ENCODE assay signal across 7 cellular contexts in the genomic region with DNA sequence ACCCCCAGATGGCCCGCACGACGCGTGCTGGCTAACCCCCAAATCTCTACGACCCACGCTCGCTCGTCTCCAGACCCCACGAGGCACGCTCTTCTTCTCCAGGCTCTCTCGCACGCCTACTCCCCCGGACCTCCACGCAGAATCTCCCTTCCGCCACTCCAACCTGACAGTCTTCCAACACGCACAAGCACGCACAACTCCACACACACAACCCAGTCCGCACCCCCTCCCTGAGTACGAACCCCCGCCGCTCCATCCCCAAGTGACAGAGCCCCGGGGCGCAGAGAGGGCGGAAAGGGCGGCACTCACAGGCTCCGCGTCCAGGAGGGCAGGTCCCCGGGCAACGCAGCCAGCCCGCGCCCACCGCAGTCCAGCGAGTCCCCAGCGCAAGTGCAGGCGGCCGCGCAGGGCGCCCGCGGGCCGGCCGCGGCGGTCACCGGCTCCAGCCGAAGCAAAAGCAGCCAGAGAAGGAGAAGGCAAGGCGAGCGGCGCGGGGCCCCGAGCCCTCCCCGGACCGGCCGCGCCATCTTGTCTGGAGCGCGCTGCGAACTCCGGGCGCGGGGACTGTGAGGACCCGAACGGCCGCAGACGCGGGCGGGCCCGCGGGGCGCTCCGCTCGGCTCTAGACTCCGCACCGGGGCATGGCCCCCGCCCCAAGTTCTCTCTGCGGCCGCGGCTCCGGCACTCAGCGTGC. TPM values are rescaled to one million over a fixed set of nuclear protein-coding genes. Genes with fewer than 3 reads are reported as not detected.
DNase-seq lines count a peak whose midpoint lies in the region; ATAC-seq and TF ChIP-seq lines count a peak whose summit lies in the region.

No MANE protein-coding gene starts in this region.

- BruUV-seq in Panc1 (replicated peaks; lab: Mats Ljungman, UMichigan), result no TSS peak

- peaks cover 8% of the 10 kb centered on the region for H3K27me3 ChIP-seq in Panc1 (ENCODE audit: control insufficient read depth, insufficient read depth, low read length)
- H3K27me3 ChIP-seq in iPS-18a (ENCODE audit: control insufficient read depth, insufficient read depth, low read length), result peaks cover 5% of the 10 kb centered on the region

- H3K9me3 ChIP-seq in Panc1 (ENCODE audit: control insufficient read depth, insufficient read depth, low read depth, low read length) (no peaks in the 10 kb centered on the region), iPS-18a (ENCODE audit: control insufficient read depth, low read depth, low read length) (no peaks in the 10 kb centered on the region)

- peak overlapping the region; percentile 70 for H3K9ac ChIP-seq in iPS-18a (ENCODE audit: low read length)

- CTCF ChIA-PET in HEK293T (lab: Yijun Ruan, JAX), result no interaction called here
- CTCF ChIA-PET in Panc1 (lab: Charles Lee), result no interaction called here

- H3K36me3 ChIP-seq in Panc1 (ENCODE audit: control insufficient read depth, insufficient read depth, low read length) (no peaks in the 10 kb centered on the region; the same call in 1 of the 2 replicates), iPS-18a (ENCODE audit: control insufficient read depth, low read depth, low read length) (no peaks in the 10 kb centered on the region)

- TF ChIP-seq CTCF in GM13977 (IDR thresholded peaks at IDR 0.05; ENCODE audit: extremely low read depth, insufficient read depth, missing control alignments), result no peak
- no peak for TF ChIP-seq CTCF in Panc1 (IDR thresholded peaks at IDR 0.05)

- no peak overlapping the region for H3K27ac ChIP-seq in Panc1 (ENCODE audit: low read length)
- no peak overlapping the region for H3K27ac ChIP-seq in iPS-18a (ENCODE audit: low read length)
- peak overlapping the region; percentile 39 to 95 (median 87) for H3K27ac ChIP-seq in skin epidermis

- ATAC-seq in Panc1, result peak; percentile 29

- intact Hi-C loops in Panc1 (cut with micrococcal nuclease; ENCODE audit: unreplicated experiment), result no loop called here

- in situ Hi-C loops in GM13977 (cut with MboI; ENCODE audit: low pct_unique_long_range_greater_than_20kb, low sequenced_read_pairs, unreplicated experiment) (no loop called here), Panc1 (cut with HindIII; ENCODE audit: low pct_unique_long_range_greater_than_20kb, low sequenced_read_pairs) (no loop called here)

- H3K4me1 ChIP-seq in Panc1 (ENCODE audit: control insufficient read depth, insufficient read depth, low read length) (peaks cover 3% of the 10 kb centered on the region; the same call in 1 of the 2 replicates), iPS-18a (ENCODE audit: control insufficient read depth, low read depth, low read length) (peaks cover 60% of the 10 kb centered on the region)

- POLR2A ChIA-PET in HEK293T (lab: Yijun Ruan, JAX), result interaction anchor here (0.6 to 0.9 kb wide), 2 partner anchors 10 to 747 kb away, joined by 3 read pairs; no protein-coding TSS in a partner anchor
- POLR2A ChIA-PET in Panc1 (lab: Charles Lee), result no interaction called here

- DNase-seq in GM13977 (ENCODE audit: low spot score) (peak; percentile 60), HEK293T (ENCODE audit: extremely low spot score) (no peak), Panc1 (ENCODE audit: low read depth, low spot score) (no peak), anterior cingulate cortex (lab: John Stamatoyannopoulos, UW) (peak in 30 of 58 donors; percentile 13 to 60 (median 36)), SHP77 treated with DMSO at 0.1 percent for 48 hours (lab: John Stamatoyannopoulos, UW) (no peak)

- H3K4me3 ChIP-seq in Panc1 (ENCODE audit: low read depth in 2 of 2, low read length in 2 of 2) (peak overlapping the region; percentile 54 to 60), iPS-18a (ENCODE audit: low read length) (peak overlapping the region; percentile 82), skin epidermis (peak overlapping the region; percentile 71 to 96 (median 89))

TF ChIP-seq in HEK293T, 16 proteins besides CTCF, POLR2A, EP300 and RAD21:
- TF ChIP-seq SP1 (IDR thresholded peaks at IDR 0.05) (no peak), HDGF (IDR thresholded peaks at IDR 0.05; ENCODE audit: borderline replicate concordance) (no peak), CTBP1 (IDR thresholded peaks at IDR 0.05; ENCODE audit: borderline replicate concordance) (no peak), LEF1 (IDR thresholded peaks at IDR 0.05; ENCODE audit: borderline replicate concordance) (no peak), BHLHE40 (IDR thresholded peaks at IDR 0.05; ENCODE audit: borderline replicate concordance) (no peak), L3MBTL2 (conservative IDR thresholded peaks at IDR 0.05) (peak; percentile 45), TARDBP (IDR thresholded peaks at IDR 0.05) (peak; percentile 39; the same call in 1 of the 2 replicates), PKNOX1 (IDR thresholded peaks at IDR 0.05) (no peak), FOXA1 (IDR thresholded peaks at IDR 0.05) (no peak), ELF4 (IDR thresholded peaks at IDR 0.05) (no peak), FOXK2 (IDR thresholded peaks at IDR 0.05) (no peak), FOXM1 (IDR thresholded peaks at IDR 0.05; ENCODE audit: borderline replicate concordance) (no peak)

RNA-seq across cellular contexts. Expression of gene LRIG1, which starts 0.8 kb away (rescaled TPM):
- total RNA-seq in Panc1 (2021; ENCODE audit: unreplicated experiment), result 5.3 TPM
- polyA plus RNA-seq in Panc1 (2012; ENCODE audit: insufficient read length), result 5.2 TPM

Comparison
In these comparisons a context has a peak if more than half of its experiments do, and no peak if none do; other contexts are left out.
1. DNase-seq: peak in GM13977 (single experiment) and anterior cingulate cortex (30 of 58); none in HEK293T (single experiment), Panc1 (single experiment) and SHP77 treated with DMSO at 0.1 percent for 48 hours (single experiment).
2. H3K27ac ChIP-seq: peak in skin epidermis (21 of 21); none in Panc1 (single experiment) and iPS-18a (single experiment).
3. Peak in every context shown above with its lines, with median percentiles within 50 percentile points of each other: H3K4me3 ChIP-seq.